Comparison of ENCODE assay signal across 10 cellular contexts in the genomic region with DNA sequence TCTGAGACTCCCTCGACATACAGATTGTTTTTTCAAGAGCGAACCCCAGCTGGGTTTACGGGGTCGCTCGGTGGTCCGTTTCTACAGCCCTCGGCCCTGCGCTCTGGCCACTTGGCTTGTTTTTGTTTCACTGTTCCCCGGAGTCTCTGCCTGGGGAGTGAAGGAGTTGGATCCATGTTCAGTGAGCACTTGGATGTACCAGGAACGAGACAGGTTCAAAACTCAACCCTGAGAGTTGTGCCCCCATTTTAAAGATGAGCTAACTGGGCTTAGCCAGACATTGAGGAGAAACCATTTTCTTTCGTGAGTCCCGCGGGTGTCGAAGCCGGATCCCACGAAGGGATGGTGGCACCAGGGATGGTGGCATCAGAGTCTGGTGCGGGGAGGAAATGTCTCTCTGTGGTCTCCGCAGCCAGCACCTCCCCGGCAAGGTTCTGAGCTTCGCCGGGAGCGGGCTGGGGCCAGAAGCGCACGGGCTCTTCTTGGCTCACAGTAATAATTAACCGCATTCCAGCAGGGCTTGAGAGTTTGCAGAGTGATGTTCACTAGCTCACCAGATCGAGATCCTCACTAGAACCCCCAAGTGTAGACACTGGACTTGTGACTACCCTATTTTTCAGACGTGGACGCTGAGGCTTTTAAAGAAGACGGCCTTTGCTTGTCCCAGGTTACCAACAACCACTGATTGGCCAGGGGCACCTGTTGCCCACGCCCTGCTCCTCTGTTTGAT. TPM values are rescaled to one million over a fixed set of nuclear protein-coding genes. Genes with fewer than 3 reads are reported as not detected.
DNase-seq lines count a peak whose midpoint lies in the region; ATAC-seq lines count a peak whose summit lies in the region.
"Had no signal": no experiment of that assay in that cellular context is flagged by ENCODE, and none has a peak within 500 bp of the region (broad histone marks: within the 10 kb centered on the region; RNA-seq: fewer than 3 reads in every experiment).

No MANE protein-coding gene starts in this region.

- peaks cover 32% of the 10 kb centered on the region for H3K4me1 ChIP-seq in HAP-1

- H3K4me3 ChIP-seq in HAP-1 (peak overlapping the region; percentile 82), skin epidermis (peak overlapping the region; percentile 52 to 61 (median 57))

- peaks cover 6% of the 10 kb centered on the region for H3K36me3 Mint-ChIP-seq in activated T-helper 17 cell treated with anti-CD3 and anti-CD28 coated beads, Interleukin-2, amount 50 U/mL, for 72 hours (ENCODE audit: low read depth)
- peaks cover 0 to 7% (median 0%) of the 10 kb centered on the region in 3 donors for H3K36me3 Mint-ChIP-seq in immature natural killer cell
- H3K36me3 Mint-ChIP-seq: activated naive CD4-positive, alpha-beta T cell treated with anti-CD3 and anti-CD28 coated beads, Interleukin-2, amount 50 U/mL, for 24 hours had no signal

- H3K9me3 Mint-ChIP-seq in activated T-helper 17 cell treated with anti-CD3 and anti-CD28 coated beads, Interleukin-2, amount 50 U/mL, for 72 hours = no peaks in the 10 kb centered on the region
- H3K9me3 Mint-ChIP-seq in immature natural killer cell = peaks cover 0 to 15% (median 7%) of the 10 kb centered on the region in 6 donors
- H3K9me3 Mint-ChIP-seq: activated naive CD4-positive, alpha-beta T cell treated with anti-CD3 and anti-CD28 coated beads, Interleukin-2, amount 50 U/mL, for 24 hours had no signal

- peak overlapping the region; percentile 13 for H3K4me3 Mint-ChIP-seq in activated T-helper 17 cell treated with anti-CD3 and anti-CD28 coated beads, Interleukin-2, amount 50 U/mL, for 72 hours
- peak overlapping the region in 4 of 5 donors; percentile 29 to 58 (median 51) for H3K4me3 Mint-ChIP-seq in immature natural killer cell
- H3K4me3 Mint-ChIP-seq: activated naive CD4-positive, alpha-beta T cell treated with anti-CD3 and anti-CD28 coated beads, Interleukin-2, amount 50 U/mL, for 24 hours had no signal

- no peak overlapping the region for H3K27ac Mint-ChIP-seq in activated T-helper 17 cell treated with anti-CD3 and anti-CD28 coated beads, Interleukin-2, amount 50 U/mL, for 72 hours
- H3K27ac Mint-ChIP-seq in immature natural killer cell = no peak overlapping the region
- H3K27ac Mint-ChIP-seq: activated naive CD4-positive, alpha-beta T cell treated with anti-CD3 and anti-CD28 coated beads, Interleukin-2, amount 50 U/mL, for 24 hours had no signal

- DNase-seq in HAP-1 (ENCODE audit: low spot score in 2 of 2) (peak; percentile 23 to 25), immature natural killer cell (no peak), G401 (ENCODE audit: low spot score) (no peak), substantia nigra (lab: John Stamatoyannopoulos, UW) (no peak), SHP77 (lab: John Stamatoyannopoulos, UW) (no peak)
- DNase-seq: head of caudate nucleus had no signal

- H3K27ac ChIP-seq in skin epidermis = peak overlapping the region in 10 of 21 experiments; percentile 66 to 89 (median 76)
- H3K27ac ChIP-seq in substantia nigra (ENCODE audit: low read depth, low read length, poor library complexity, severe bottlenecking) = no peak overlapping the region

- H3K4me1 Mint-ChIP-seq in activated T-helper 17 cell treated with anti-CD3 and anti-CD28 coated beads, Interleukin-2, amount 50 U/mL, for 72 hours = peaks cover 8% of the 10 kb centered on the region
- H3K4me1 Mint-ChIP-seq in immature natural killer cell = peaks cover 7 to 8% of the 10 kb centered on the region in 2 donors

- peaks cover 10% of the 10 kb centered on the region; the same call in 1 of the 2 replicates for H3K36me3 ChIP-seq in HAP-1 (replicated peaks)

- in situ Hi-C loops in HAP-1 (cut with MboI; ENCODE audit: low sequenced_read_pairs) = loop anchor here (10.0 kb wide), 1 partner anchor 141 kb away; no protein-coding TSS in a partner anchor
- in situ Hi-C loops in G401 (cut with HindIII; ENCODE audit: low sequenced_read_pairs) = no loop called here

- ATAC-seq in activated T-helper 17 cell treated with anti-CD3 and anti-CD28 coated beads, Interleukin-2, amount 50 U/mL, for 72 hours (replicated peaks) = no peak
- ATAC-seq in HG02642 (IDR thresholded peaks at IDR 0.05; ENCODE audit: poor library complexity, unreplicated experiment) = no peak

- H3K9me3 ChIP-seq in HAP-1 = no peaks in the 10 kb centered on the region

- no peaks in the 10 kb centered on the region for H3K27me3 ChIP-seq in HAP-1 (ENCODE audit: low read depth)

- peaks cover 69% of the 10 kb centered on the region for H3K27me3 Mint-ChIP-seq in activated T-helper 17 cell treated with anti-CD3 and anti-CD28 coated beads, Interleukin-2, amount 50 U/mL, for 72 hours
- H3K27me3 Mint-ChIP-seq in immature natural killer cell (ENCODE audit: low read depth in 3 of 3) = peaks cover 17 to 34% (median 28%) of the 10 kb centered on the region in 3 donors

RNA-seq across cellular contexts. Expression of gene MSX2, which starts 1.0 kb away (rescaled TPM):
- not detected for total RNA-seq in activated T-helper 17 cell treated with anti-CD3 and anti-CD28 coated beads, Interleukin-2, amount 50 U/mL, for 72 hours
- polyA plus RNA-seq in immature natural killer cell = not detected
- total RNA-seq in G401 (2014; rRNA removed; shearing (Covaris generic)) = 37.3 and 40.2 TPM in 2 replicates

Comparison
In these comparisons a context has a peak if more than half of its experiments do, and no peak if none do; other contexts are left out.
1. DNase-seq: peak in HAP-1 (2 of 2); none in immature natural killer cell (0 of 3), G401 (single experiment), substantia nigra (0 of 49) and SHP77 (0 of 2).
2. RNA of gene MSX2, which starts 1.0 kb away (total RNA-seq): 37.3 to 40.2 TPM in G401; not detected in activated T-helper 17 cell treated with anti-CD3 and anti-CD28 coated beads, Interleukin-2, amount 50 U/mL, for 72 hours; every median in the first group is over 10 times any median in the second.